ENCODE assay signal across 18 cellular contexts in the genomic region with DNA sequence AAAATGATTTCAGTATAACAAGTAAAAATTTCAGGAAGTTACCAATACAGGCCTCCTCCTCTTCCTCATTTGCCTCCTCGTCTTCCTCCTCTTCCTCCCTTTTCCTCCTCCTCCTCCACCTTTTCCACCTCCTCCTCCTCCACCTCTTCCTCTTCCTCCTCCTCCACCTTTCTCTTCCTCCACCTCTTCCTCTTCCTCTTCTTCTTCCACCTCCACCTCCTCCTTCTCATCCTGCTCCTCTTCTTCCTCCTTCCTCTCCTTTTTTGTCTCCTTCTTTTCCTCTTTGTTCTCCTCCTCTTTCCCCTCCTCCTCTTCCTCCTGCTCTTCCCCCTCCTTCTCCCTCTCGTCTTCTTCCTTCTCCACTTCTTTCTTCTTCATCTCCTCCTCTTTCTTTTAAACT.
DNase-seq lines count a peak whose midpoint lies in the region; ATAC-seq and TF ChIP-seq lines count a peak whose summit lies in the region.
"Had no signal": no experiment of that assay in that cellular context is flagged by ENCODE, and none has a peak within 500 bp of the region (broad histone marks: within the 10 kb centered on the region; RNA-seq: fewer than 3 reads in every experiment).

No MANE protein-coding gene starts in this region.

- TF ChIP-seq POLR2A in stomach (IDR thresholded peaks at IDR 0.05) = no peak

- POLR2A ChIA-PET in activated CD8-positive, alpha-beta T cell treated with anti-CD3 and anti-CD28 coated beads, Interleukin-2, amount 10 ng/mL, durations not matched to agents 7 days and 5 days (lab: Charles Lee) = interaction anchor here (0.6 kb wide), 1 partner anchor 70 kb away, joined by 3 read pairs; no protein-coding TSS in a partner anchor
- POLR2A ChIA-PET in activated CD8-positive, alpha-beta T cell treated with anti-CD3 and anti-CD28 coated beads for 36 hours (lab: Charles Lee) = no interaction called here
- POLR2A ChIA-PET in HEK293 (lab: Yijun Ruan, JAX) = no interaction called here

- no peak overlapping the region for H3K27ac ChIP-seq in CD4-positive, CD25-positive, alpha-beta regulatory T cell (ENCODE audit: insufficient read depth, low read length, poor library complexity, severe bottlenecking)
- H3K27ac ChIP-seq in HEK293 (ENCODE audit: extremely low read depth, low read depth, low read length) = no peak overlapping the region
- no peak overlapping the region for H3K27ac ChIP-seq in left ventricle myocardium inferior (replicated peaks)
- no peak overlapping the region for H3K27ac ChIP-seq in stomach
- H3K27ac ChIP-seq: BLaER1, HL-60 had no signal

- H3K27me3 Mint-ChIP-seq in activated CD8-positive, alpha-beta T cell treated with anti-CD3 and anti-CD28 coated beads, Interleukin-2, amount 10 ng/mL, durations not matched to agents 7 days and 5 days (ENCODE audit: low read depth) = no peaks in the 10 kb centered on the region
- no peaks in the 10 kb centered on the region for H3K27me3 Mint-ChIP-seq in activated CD8-positive, alpha-beta T cell treated with anti-CD3 and anti-CD28 coated beads for 36 hours
- H3K27me3 Mint-ChIP-seq in CD4-positive, CD25-positive, alpha-beta regulatory T cell = no peaks in the 10 kb centered on the region
- H3K27me3 Mint-ChIP-seq in dendritic cell treated with granulocyte-macrophage colony-stimulating factor and Interleukin-4, amounts not matched to agents 40 ng/mL and 50 ng/mL, for 4 days = peaks cover 6% of the 10 kb centered on the region

- peaks cover under 1 to 6% of the 10 kb centered on the region in 2 experiments for H3K9me3 ChIP-seq in CD4-positive, CD25-positive, alpha-beta regulatory T cell (ENCODE audit: control insufficient read depth in 2 of 2, low read length in 2 of 2)
- H3K9me3 ChIP-seq in HEK293 (ENCODE audit: control insufficient read depth, insufficient read depth, low read depth, low read length) (no peaks in the 10 kb centered on the region), left ventricle myocardium inferior (replicated peaks) (peaks cover 21% of the 10 kb centered on the region), stomach (peaks cover 0 to 7% (median 3%) of the 10 kb centered on the region in 4 donors)

- no peak overlapping the region for H3K4me3 ChIP-seq in CD4-positive, CD25-positive, alpha-beta regulatory T cell (ENCODE audit: low read depth, low read length)
- H3K4me3 ChIP-seq in HEK293 (ENCODE audit: low read depth, low read length) (no peak overlapping the region), left ventricle myocardium inferior (no peak overlapping the region), stomach (no peak overlapping the region)
- H3K4me3 ChIP-seq: BLaER1, GM23338 had no signal

- no peak for DNase-seq in activated CD8-positive, alpha-beta T cell treated with anti-CD3 and anti-CD28 coated beads, Interleukin-2, amount 10 ng/mL, durations not matched to agents 7 days and 5 days
- DNase-seq in activated CD8-positive, alpha-beta T cell treated with anti-CD3 and anti-CD28 coated beads for 36 hours = no peak
- DNase-seq in CD4-positive, CD25-positive, alpha-beta regulatory T cell = no peak
- DNase-seq in left ventricle myocardium inferior (no peak), stomach (no peak), NCI-H345 (lab: John Stamatoyannopoulos, UW) (no peak)
- DNase-seq: 8988T, Calu3, DMS79 treated with DMSO at 0.1 percent for 48 hours, HCEC 1CT, HFFc6 had no signal

- intact Hi-C loops in activated CD8-positive, alpha-beta T cell treated with anti-CD3 and anti-CD28 coated beads for 36 hours (cut with micrococcal nuclease) = no loop called here
- intact Hi-C loops in dendritic cell treated with granulocyte-macrophage colony-stimulating factor and Interleukin-4, amounts not matched to agents 40 ng/mL and 50 ng/mL, for 4 days (cut with micrococcal nuclease) = no loop called here
- intact Hi-C loops in left ventricle myocardium inferior (cut with micrococcal nuclease) (no loop called here), stomach (cut with DNase I; ENCODE audit: low total_unique reads) (no loop called here)

- no peak for TF ChIP-seq CTCF in activated CD8-positive, alpha-beta T cell treated with anti-CD3 and anti-CD28 coated beads for 36 hours (IDR thresholded peaks at IDR 0.05)
- no peak for TF ChIP-seq CTCF in HEK293 (tag by site-specific recombination; IDR thresholded peaks at IDR 0.05)
- no peak for TF ChIP-seq CTCF in left ventricle myocardium inferior (IDR thresholded peaks at IDR 0.05; ENCODE audit: borderline replicate concordance)
- TF ChIP-seq CTCF in stomach (IDR thresholded peaks at IDR 0.05) = no peak

- no peak overlapping the region for H3K4me3 Mint-ChIP-seq in activated CD8-positive, alpha-beta T cell treated with anti-CD3 and anti-CD28 coated beads, Interleukin-2, amount 10 ng/mL, durations not matched to agents 7 days and 5 days
- H3K4me3 Mint-ChIP-seq in activated CD8-positive, alpha-beta T cell treated with anti-CD3 and anti-CD28 coated beads for 36 hours = no peak overlapping the region
- no peak overlapping the region for H3K4me3 Mint-ChIP-seq in CD4-positive, CD25-positive, alpha-beta regulatory T cell
- H3K4me3 Mint-ChIP-seq in dendritic cell treated with granulocyte-macrophage colony-stimulating factor and Interleukin-4, amounts not matched to agents 40 ng/mL and 50 ng/mL, for 4 days = no peak overlapping the region
- H3K4me3 Mint-ChIP-seq: CD14-positive monocyte; CD8-positive, alpha-beta T cell; GM23338; HFFc6 had no signal

- H3K4me1 Mint-ChIP-seq in activated CD8-positive, alpha-beta T cell treated with anti-CD3 and anti-CD28 coated beads, Interleukin-2, amount 10 ng/mL, durations not matched to agents 7 days and 5 days (ENCODE audit: low read depth) = peaks cover 73% of the 10 kb centered on the region
- H3K4me1 Mint-ChIP-seq in activated CD8-positive, alpha-beta T cell treated with anti-CD3 and anti-CD28 coated beads for 36 hours (ENCODE audit: low read depth) = peaks cover 35% of the 10 kb centered on the region
- peaks cover 0 to 56% (median 34%) of the 10 kb centered on the region in 4 donors for H3K4me1 Mint-ChIP-seq in CD4-positive, CD25-positive, alpha-beta regulatory T cell
- peaks cover 43% of the 10 kb centered on the region for H3K4me1 Mint-ChIP-seq in dendritic cell treated with granulocyte-macrophage colony-stimulating factor and Interleukin-4, amounts not matched to agents 40 ng/mL and 50 ng/mL, for 4 days (ENCODE audit: low read depth)
- H3K4me1 Mint-ChIP-seq: GM23338 had no signal

- CTCF ChIA-PET in activated CD8-positive, alpha-beta T cell treated with anti-CD3 and anti-CD28 coated beads, Interleukin-2, amount 10 ng/mL, durations not matched to agents 7 days and 5 days (lab: Charles Lee) = no interaction called here
- CTCF ChIA-PET in activated CD8-positive, alpha-beta T cell treated with anti-CD3 and anti-CD28 coated beads for 36 hours (lab: Charles Lee) = no interaction called here
- CTCF ChIA-PET in HEK293 (lab: Yijun Ruan, JAX) = interaction anchor here (0.7 to 1.7 kb wide), 2 partner anchors 20 to 612 kb away, joined by 4 to 5 read pairs; no protein-coding TSS in a partner anchor

- H3K9me3 Mint-ChIP-seq in activated CD8-positive, alpha-beta T cell treated with anti-CD3 and anti-CD28 coated beads, Interleukin-2, amount 10 ng/mL, durations not matched to agents 7 days and 5 days (ENCODE audit: insufficient read depth) = peaks cover 41% of the 10 kb centered on the region
- H3K9me3 Mint-ChIP-seq in activated CD8-positive, alpha-beta T cell treated with anti-CD3 and anti-CD28 coated beads for 36 hours = peaks cover 17% of the 10 kb centered on the region
- H3K9me3 Mint-ChIP-seq in CD4-positive, CD25-positive, alpha-beta regulatory T cell = peaks cover 2 to 19% (median 5%) of the 10 kb centered on the region in 7 donors
- peaks cover 18% of the 10 kb centered on the region for H3K9me3 Mint-ChIP-seq in dendritic cell treated with granulocyte-macrophage colony-stimulating factor and Interleukin-4, amounts not matched to agents 40 ng/mL and 50 ng/mL, for 4 days

- no peak for TF ChIP-seq EP300 in stomach (IDR thresholded peaks at IDR 0.05)

- WGBS in stomach, 5 donors = 71 to 81% (median 76%) methylated on average over 2 of the region's 2 CpGs

- no peaks in the 10 kb centered on the region for H3K27me3 ChIP-seq in CD4-positive, CD25-positive, alpha-beta regulatory T cell (ENCODE audit: control insufficient read depth, insufficient read depth, low read length)
- H3K27me3 ChIP-seq in left ventricle myocardium inferior (ENCODE audit: low read depth) = peaks cover 4% of the 10 kb centered on the region
- peaks cover 0 to 5% (median 0%) of the 10 kb centered on the region in 3 donors for H3K27me3 ChIP-seq in stomach
- H3K27me3 ChIP-seq: BLaER1 had no signal

- no peaks in the 10 kb centered on the region for H3K36me3 ChIP-seq in CD4-positive, CD25-positive, alpha-beta regulatory T cell (ENCODE audit: control insufficient read depth, insufficient read depth, low read length)
- no peaks in the 10 kb centered on the region for H3K36me3 ChIP-seq in HEK293 (ENCODE audit: control insufficient read depth in 2 of 2, insufficient read depth in 1 of 2, low read length in 2 of 2)
- no peaks in the 10 kb centered on the region for H3K36me3 ChIP-seq in left ventricle myocardium inferior
- H3K36me3 ChIP-seq in stomach = no peaks in the 10 kb centered on the region

- peak overlapping the region; percentile 95 for H3K27ac Mint-ChIP-seq in activated CD8-positive, alpha-beta T cell treated with anti-CD3 and anti-CD28 coated beads, Interleukin-2, amount 10 ng/mL, durations not matched to agents 7 days and 5 days
- no peak overlapping the region for H3K27ac Mint-ChIP-seq in activated CD8-positive, alpha-beta T cell treated with anti-CD3 and anti-CD28 coated beads for 36 hours
- peak overlapping the region in 2 of 3 donors; percentile 48 to 94 for H3K27ac Mint-ChIP-seq in CD4-positive, CD25-positive, alpha-beta regulatory T cell
- H3K27ac Mint-ChIP-seq in dendritic cell treated with granulocyte-macrophage colony-stimulating factor and Interleukin-4, amounts not matched to agents 40 ng/mL and 50 ng/mL, for 4 days = peak overlapping the region; percentile 28
- H3K27ac Mint-ChIP-seq: GM23338, HFFc6 had no signal

- H3K36me3 Mint-ChIP-seq in activated CD8-positive, alpha-beta T cell treated with anti-CD3 and anti-CD28 coated beads, Interleukin-2, amount 10 ng/mL, durations not matched to agents 7 days and 5 days (ENCODE audit: low read depth) = peaks cover 56% of the 10 kb centered on the region
- peaks cover 18% of the 10 kb centered on the region for H3K36me3 Mint-ChIP-seq in activated CD8-positive, alpha-beta T cell treated with anti-CD3 and anti-CD28 coated beads for 36 hours (ENCODE audit: low read depth)
- peaks cover 13% of the 10 kb centered on the region for H3K36me3 Mint-ChIP-seq in CD4-positive, CD25-positive, alpha-beta regulatory T cell
- H3K36me3 Mint-ChIP-seq in dendritic cell treated with granulocyte-macrophage colony-stimulating factor and Interleukin-4, amounts not matched to agents 40 ng/mL and 50 ng/mL, for 4 days (ENCODE audit: low read depth) = no peaks in the 10 kb centered on the region

- ATAC-seq in activated CD8-positive, alpha-beta T cell treated with anti-CD3 and anti-CD28 coated beads, Interleukin-2, amount 10 ng/mL, durations not matched to agents 7 days and 5 days = no peak
- ATAC-seq in activated CD8-positive, alpha-beta T cell treated with anti-CD3 and anti-CD28 coated beads for 36 hours = no peak
- ATAC-seq in CD4-positive, CD25-positive, alpha-beta regulatory T cell (ENCODE audit: low read depth in 2 of 2) = no peak
- ATAC-seq: CD8-positive, alpha-beta T cell; GM23338 had no signal

- H3K4me1 ChIP-seq in CD4-positive, CD25-positive, alpha-beta regulatory T cell (ENCODE audit: control insufficient read depth, insufficient read depth, low read length, poor library complexity, severe bottlenecking) = peaks cover 10% of the 10 kb centered on the region
- H3K4me1 ChIP-seq in HEK293 (ENCODE audit: control insufficient read depth, insufficient read depth, low read length) = no peaks in the 10 kb centered on the region
- no peaks in the 10 kb centered on the region for H3K4me1 ChIP-seq in left ventricle myocardium inferior
- H3K4me1 ChIP-seq in stomach = no peaks in the 10 kb centered on the region
